8 cellular contexts compared by ENCODE assay signal in the genomic region with DNA sequence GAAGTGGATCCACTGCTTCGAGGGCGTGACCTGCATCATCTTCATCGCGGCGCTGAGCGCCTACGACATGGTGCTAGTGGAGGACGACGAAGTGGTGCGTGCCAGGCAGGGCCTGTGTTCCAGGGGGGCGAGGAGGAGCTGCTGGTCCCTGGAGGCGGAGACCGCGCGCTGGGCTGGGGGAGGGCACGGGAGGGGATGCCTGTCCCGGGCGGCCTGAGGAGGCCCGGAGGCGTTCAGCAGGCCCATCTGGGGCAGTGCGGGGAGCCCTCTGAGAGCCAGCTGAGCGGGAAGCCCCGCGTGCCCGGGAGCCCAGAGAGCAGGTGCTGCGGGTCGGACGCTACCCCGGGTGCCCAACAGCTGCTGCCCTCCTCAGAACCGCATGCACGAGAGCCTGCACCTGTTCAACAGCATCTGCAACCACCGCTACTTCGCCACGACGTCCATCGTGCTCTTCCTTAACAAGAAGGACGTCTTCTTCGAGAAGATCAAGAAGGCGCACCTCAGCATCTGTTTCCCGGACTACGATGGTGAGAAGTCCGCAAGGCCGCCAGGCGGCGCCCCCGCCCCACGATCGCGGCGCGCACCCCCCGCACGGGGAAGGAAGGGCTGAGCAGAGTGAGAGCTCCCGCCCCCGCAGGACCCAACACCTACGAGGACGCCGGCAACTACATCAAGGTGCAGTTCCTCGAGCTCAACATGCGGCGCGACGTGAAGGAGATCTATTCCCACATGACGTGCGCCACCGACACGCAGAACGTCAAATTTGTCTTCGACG.
DNase-seq lines count a peak whose midpoint lies in the region; ATAC-seq and TF ChIP-seq lines count a peak whose summit lies in the region.

No MANE protein-coding gene starts in this region.

- peak; percentile 66 for DNase-seq in EL
- peak; percentile 46 to 73 for DNase-seq in Kasumi-1 (lab: John Stamatoyannopoulos, UW)
- peak; percentile 68 for DNase-seq in cardiac fibroblast (ENCODE audit: low read depth in 2 of 2)
- DNase-seq in left kidney (ENCODE audit: low read depth, low spot score), result peak; percentile 86
- peak; percentile 82 for DNase-seq in stimulated activated CD4-positive, alpha-beta T cell treated with anti-CD3 and anti-CD28 coated beads, Interleukin-4, amount 100 ng/mL, for 24 hours
- DNase-seq in NCI-H446 treated with DMSO at 0.1 percent for 48 hours (lab: John Stamatoyannopoulos, UW), result no peak

- no peak overlapping the region for H3K4me3 ChIP-seq in cardiac fibroblast (replicated peaks in 1 of 2; ENCODE audit: low read depth in 2 of 2, low read length in 2 of 2)

- peak; percentile 65 for TF ChIP-seq CTCF in cardiac fibroblast (IDR thresholded peaks at IDR 0.05; ENCODE audit: low read depth, low read length)

- peak; percentile 79 to 88 for ATAC-seq in activated CD4-positive, CD25-positive, alpha-beta regulatory T cell treated with anti-CD3 and anti-CD28 coated beads, Interleukin-2, amount 50 U/mL, for 24 hours
- ATAC-seq in GM21390 (IDR thresholded peaks at IDR 0.05; ENCODE audit: unreplicated experiment), result no peak
